Comparison of ENCODE assay signal across 22 cellular contexts in the genomic region with DNA sequence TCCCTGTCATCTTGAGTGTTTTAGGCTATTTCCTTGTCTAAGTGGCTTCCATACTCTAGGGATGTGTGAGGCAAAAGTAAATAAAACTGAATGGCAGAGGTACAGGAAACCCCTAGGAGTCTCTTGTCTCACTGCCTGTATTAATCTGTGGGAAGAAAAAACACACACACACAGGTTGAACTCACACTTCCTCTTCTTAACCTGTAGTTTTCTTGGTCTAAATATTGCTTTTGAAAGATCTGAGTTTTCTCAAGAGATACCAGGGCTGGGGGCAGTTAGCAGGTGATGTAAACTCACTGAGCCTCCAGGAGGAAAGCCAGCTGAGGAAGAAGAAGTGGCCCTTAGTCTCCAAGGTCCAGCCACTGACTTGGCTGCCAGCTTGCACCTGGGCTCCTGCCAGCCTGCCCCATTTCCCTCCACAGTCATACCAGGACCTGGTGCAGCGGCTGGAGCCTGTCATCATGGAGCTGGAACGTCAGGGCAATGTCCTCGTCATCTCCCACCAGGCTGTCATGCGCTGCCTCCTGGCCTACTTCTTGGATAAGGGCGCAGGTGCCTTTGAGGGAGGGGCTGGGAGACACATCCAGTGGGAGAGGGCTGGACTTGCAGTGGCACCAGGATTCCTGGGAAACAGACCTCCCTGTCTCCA. TPM values are rescaled to one million over a fixed set of nuclear protein-coding genes. Genes with fewer than 3 reads are reported as not detected.
DNase-seq lines count a peak whose midpoint lies in the region; ATAC-seq and TF ChIP-seq lines count a peak whose summit lies in the region.
"Had no signal": no experiment of that assay in that cellular context is flagged by ENCODE, and none has a peak within 500 bp of the region (broad histone marks: within the 10 kb centered on the region; RNA-seq: fewer than 3 reads in every experiment).

No MANE protein-coding gene starts in this region.

- peak overlapping the region; percentile 19 for H3K27ac ChIP-seq in angular gyrus (ENCODE audit: low read depth, low read length)
- H3K27ac ChIP-seq in naive thymus-derived CD4-positive, alpha-beta T cell (ENCODE audit: low read depth, low read length) = peak overlapping the region; percentile 38
- no peak overlapping the region for H3K27ac ChIP-seq in suprapubic skin
- H3K27ac ChIP-seq: 22Rv1, KMS-11 had no signal

- CTCF ChIA-PET in naive thymus-derived CD4-positive, alpha-beta T cell (lab: Charles Lee) = interaction anchor here (0.5 to 2.6 kb wide), 4 partner anchors 13 to 422 kb away, joined by 3 to 9 read pairs (median 3); no protein-coding TSS in a partner anchor

- no peak overlapping the region for H3K4me3 ChIP-seq in naive thymus-derived CD4-positive, alpha-beta T cell (ENCODE audit: low read length)
- H3K4me3 ChIP-seq in suprapubic skin = no peak overlapping the region

- 92% methylated on average over 5 of the region's 5 CpGs for WGBS in suprapubic skin

- H3K27me3 ChIP-seq in naive thymus-derived CD4-positive, alpha-beta T cell (ENCODE audit: control insufficient read depth in 2 of 2, insufficient read depth in 2 of 2, low read length in 2 of 2) = no peaks in the 10 kb centered on the region
- no peaks in the 10 kb centered on the region for H3K27me3 ChIP-seq in suprapubic skin

- peaks cover 0 to 36% (median 14%) of the 10 kb centered on the region in 5 donors for H3K36me3 Mint-ChIP-seq in naive thymus-derived CD4-positive, alpha-beta T cell

- intact Hi-C loops in naive thymus-derived CD4-positive, alpha-beta T cell (cut with micrococcal nuclease) = no loop called here

- no peak for TF ChIP-seq CTCF in suprapubic skin (IDR thresholded peaks at IDR 0.05)

- peak; percentile 59 for ATAC-seq in GM21576 (IDR thresholded peaks at IDR 0.05; ENCODE audit: unreplicated experiment)
- ATAC-seq in naive thymus-derived CD4-positive, alpha-beta T cell = no peak

- DNase-seq in DMS79 treated with DMSO at 0.1 percent for 48 hours (lab: John Stamatoyannopoulos, UW) = peak; percentile 13
- no peak for DNase-seq in DMS79 (lab: John Stamatoyannopoulos, UW)
- peak in 1 of 9 donors; percentile 21 for DNase-seq in naive thymus-derived CD4-positive, alpha-beta T cell
- no peak for DNase-seq in suprapubic skin (ENCODE audit: low spot score in 2 of 2)
- no peak for DNase-seq in iPS-NIHi7 (ENCODE audit: extremely low spot score)
- DNase-seq in NCI-H226 = no peak
- DNase-seq: aorta; NCI-H1436; stimulated activated CD4-positive, alpha-beta T cell treated with anti-CD3 and anti-CD28 coated beads, Interleukin-2, amount 100 ng/mL, for 24 hours; stimulated activated CD8-positive, alpha-beta memory T cell treated with anti-CD3 and anti-CD28 coated beads, Interleukin-4, amount 100 ng/mL, for 48 hours; trophoblast cell had no signal

- POLR2A ChIA-PET in naive thymus-derived CD4-positive, alpha-beta T cell (lab: Charles Lee) = interaction anchor here (1.2 to 1.4 kb wide), 3 partner anchors 14 to 20 kb away, joined by 3 read pairs; no protein-coding TSS in a partner anchor

- peaks cover 6 to 29% of the 10 kb centered on the region in 2 donors for H3K4me1 ChIP-seq in naive thymus-derived CD4-positive, alpha-beta T cell (ENCODE audit: control insufficient read depth in 2 of 2, insufficient read depth in 2 of 2, low read length in 2 of 2)
- peaks cover 8% of the 10 kb centered on the region for H3K4me1 ChIP-seq in suprapubic skin

- no peak for TF ChIP-seq POLR2A in suprapubic skin (IDR thresholded peaks at IDR 0.05)

- peaks cover 26 to 47% (median 42%) of the 10 kb centered on the region in 7 donors for H3K4me1 Mint-ChIP-seq in naive thymus-derived CD4-positive, alpha-beta T cell

- H3K27ac Mint-ChIP-seq in naive thymus-derived CD4-positive, alpha-beta T cell = peak overlapping the region; percentile 47 to 95 (median 70)

- H3K9me3 Mint-ChIP-seq in naive thymus-derived CD4-positive, alpha-beta T cell = no peaks in the 10 kb centered on the region

- H3K27me3 Mint-ChIP-seq in naive thymus-derived CD4-positive, alpha-beta T cell = peaks cover 0 to 16% (median 0%) of the 10 kb centered on the region in 5 donors

- no peak for TF ChIP-seq EP300 in suprapubic skin (IDR thresholded peaks at IDR 0.05)

- no peaks in the 10 kb centered on the region for H3K9me3 ChIP-seq in naive thymus-derived CD4-positive, alpha-beta T cell (ENCODE audit: control insufficient read depth in 2 of 3, low read length in 3 of 3)
- H3K9me3 ChIP-seq in suprapubic skin = no peaks in the 10 kb centered on the region

- peak overlapping the region in 7 of 10 donors; percentile 21 to 71 (median 65) for H3K4me3 Mint-ChIP-seq in naive thymus-derived CD4-positive, alpha-beta T cell
- H3K4me3 Mint-ChIP-seq: CD14-positive monocyte had no signal

- H3K36me3 ChIP-seq in naive thymus-derived CD4-positive, alpha-beta T cell (ENCODE audit: control insufficient read depth in 2 of 3, insufficient read depth in 3 of 3, low read length in 3 of 3) = no peaks in the 10 kb centered on the region
- peaks cover 83% of the 10 kb centered on the region for H3K36me3 ChIP-seq in suprapubic skin

RNA-seq across cellular contexts. Expression of gene PFKFB2, which starts 16.9 kb away (rescaled TPM):
- 1 to 10 TPM; 2.3 to 4.6 (median 3.8) TPM for total RNA-seq in naive thymus-derived CD4-positive, alpha-beta T cell
- polyA plus RNA-seq in naive thymus-derived CD4-positive, alpha-beta T cell = 1 to 10 TPM in 1 of 2 donors, under 1 TPM in 1; 0.64 to 2.2 TPM
- 10 to 100 TPM; 11.8 to 33.1 (median 17.1) TPM for total RNA-seq in suprapubic skin

RNA-seq across cellular contexts. Expression of gene C4BPB, which starts 18.7 kb away (rescaled TPM):
- 1 to 10 TPM; 1.2 to 4.9 (median 3.1) TPM for total RNA-seq in naive thymus-derived CD4-positive, alpha-beta T cell
- polyA plus RNA-seq in naive thymus-derived CD4-positive, alpha-beta T cell = under 1 TPM; 0.45 to 0.60 TPM
- 1 to 10 TPM in 1 of 4 donors, not detected in 3; 1.5 TPM for total RNA-seq in suprapubic skin
- total RNA-seq: G401, H1, renal cortical epithelial cell had no signal
- polyA plus RNA-seq: CD14-positive monocyte, H1, keratinocyte had no signal

RNA-seq across cellular contexts. Expression of gene YOD1, which starts 19.0 kb away (rescaled TPM):
- total RNA-seq in naive thymus-derived CD4-positive, alpha-beta T cell = 10 to 100 TPM in 1 of 5 experiments, 1 to 10 TPM in 4; 7.4 to 12.8 (median 9.9) TPM
- polyA plus RNA-seq in naive thymus-derived CD4-positive, alpha-beta T cell = under 1 TPM; 0.81 to 0.99 TPM
- 10 to 100 TPM; 20.4 to 63.6 (median 42.8) TPM for total RNA-seq in suprapubic skin

RNA-seq across cellular contexts. Expression of gene C4BPA, which starts 34.1 kb away (rescaled TPM):
- not detected for total RNA-seq in naive thymus-derived CD4-positive, alpha-beta T cell
- not detected for polyA plus RNA-seq in naive thymus-derived CD4-positive, alpha-beta T cell
- total RNA-seq in suprapubic skin = 1 to 10 TPM in 1 of 4 donors, not detected in 3; 3.1 TPM
- total RNA-seq: activated CD4-positive, alpha-beta T cell treated with anti-CD3 and anti-CD28 coated beads, Interleukin-2, amount 10 ng/mL, durations not matched to agents 24 days and 14 days; G401; H1; T-helper 2 cell treated with Interferon-gamma antibody and Interleukin-4, amounts not matched to agents 100 ng/mL and 5 ng/mL, for 36 hours had no signal
- polyA plus RNA-seq: H1, keratinocyte had no signal

RNA-seq across cellular contexts. Expression of gene C1orf116, which starts 37.4 kb away (rescaled TPM):
- under 1 TPM in 2 of 5 experiments, not detected in 3; 0.11 to 0.15 TPM for total RNA-seq in naive thymus-derived CD4-positive, alpha-beta T cell
- polyA plus RNA-seq in naive thymus-derived CD4-positive, alpha-beta T cell = not detected
- total RNA-seq in suprapubic skin = 10 to 100 TPM; 40.6 to 95.8 (median 77.6) TPM
- total RNA-seq: activated CD4-positive, alpha-beta T cell treated with anti-CD3 and anti-CD28 coated beads, Interleukin-2, amount 10 ng/mL, durations not matched to agents 24 days and 14 days; G401; T-helper 2 cell treated with Interferon-gamma antibody and Interleukin-4, amounts not matched to agents 100 ng/mL and 5 ng/mL, for 36 hours had no signal
